In the genomic region with DNA sequence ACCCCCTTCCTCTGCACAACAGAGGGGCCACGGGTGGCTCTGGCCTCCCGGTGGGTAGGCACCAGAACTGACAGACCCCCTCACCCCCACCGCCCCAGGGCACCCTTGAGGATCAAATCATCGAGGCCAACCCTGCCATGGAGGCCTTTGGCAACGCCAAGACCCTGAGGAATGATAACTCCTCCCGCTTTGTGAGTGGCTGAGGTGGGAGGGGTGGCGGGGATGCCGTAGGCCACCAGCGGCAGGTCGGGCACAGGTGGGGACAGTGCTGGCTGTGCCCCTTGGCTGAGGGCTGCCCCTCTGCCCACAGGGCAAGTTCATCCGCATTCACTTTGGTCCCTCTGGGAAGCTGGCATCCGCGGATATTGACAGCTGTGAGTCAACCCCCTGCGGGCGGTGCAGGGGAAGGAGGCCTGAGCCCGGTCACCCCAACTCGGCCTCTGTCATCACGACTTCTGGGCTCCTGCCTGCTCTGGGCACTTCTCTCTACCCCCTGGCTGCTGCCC, we compare ENCODE assay signal across 1 cellular context.
TF ChIP-seq lines count a peak whose summit lies in the region.

No MANE protein-coding gene starts in this region.

TF ChIP-seq in H1, 55 proteins besides CTCF, POLR2A, EP300 and RAD21:
- TF ChIP-seq NANOG (IDR thresholded peaks at IDR 0.05; ENCODE audit: insufficient read depth, low read depth, low read length, poor library complexity, severe bottlenecking) (no peak), ATF2 (IDR thresholded peaks at IDR 0.05; ENCODE audit: low read length) (no peak), GABPA (IDR thresholded peaks at IDR 0.05; ENCODE audit: borderline replicate concordance, insufficient read depth, low read length) (no peak), KDM5A (IDR thresholded peaks at IDR 0.05; ENCODE audit: low read length) (no peak), MAX (IDR thresholded peaks at IDR 0.05) (no peak), SIX5 (IDR thresholded peaks at IDR 0.05; ENCODE audit: low read depth, low read length) (no peak)
